Comparison of ENCODE assay signal across 1 cellular context in the genomic region with DNA sequence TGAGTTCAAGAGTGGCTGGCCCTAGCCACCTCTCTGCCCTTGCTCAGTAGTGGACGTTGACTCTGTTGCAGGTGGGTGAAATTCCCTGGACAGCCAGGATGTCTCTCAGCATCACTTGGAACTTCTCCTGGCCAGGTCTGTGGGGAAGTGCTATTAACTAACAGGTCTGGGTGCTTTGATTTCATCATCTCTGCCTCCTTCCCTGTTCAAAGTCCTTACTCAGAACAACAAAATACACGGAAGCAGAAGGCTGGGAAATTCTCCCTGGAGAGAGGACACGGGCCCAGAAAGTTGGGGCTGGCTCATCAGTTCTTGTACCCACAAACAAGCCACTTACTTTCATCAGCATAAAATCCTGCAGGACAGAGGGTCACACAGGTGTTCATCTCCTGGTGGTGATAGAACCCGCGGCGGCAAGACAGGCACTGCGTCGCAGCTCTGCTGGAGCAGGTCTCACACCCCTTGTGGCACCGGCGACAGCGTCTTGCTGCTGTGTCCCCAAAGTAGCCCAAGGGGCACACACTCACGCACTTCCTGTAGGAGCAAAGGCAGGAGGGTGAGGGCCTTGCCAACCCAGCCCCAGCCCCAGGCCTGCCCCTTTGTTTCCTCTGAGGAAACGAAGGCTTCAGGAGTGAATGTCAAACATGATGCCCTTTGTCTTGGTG.
TF ChIP-seq lines count a peak whose summit lies in the region.

No MANE protein-coding gene starts in this region.

TF ChIP-seq in HepG2, 621 proteins besides CTCF, POLR2A, EP300 and RAD21 (continues in another document):
- TF ChIP-seq ZNF18 (CRISPR knock-in tag; IDR thresholded peaks at IDR 0.05; ENCODE audit: insufficient replicate concordance) (no peak), TFE3 (CRISPR knock-in tag; IDR thresholded peaks at IDR 0.05) (no peak), KLF13 (CRISPR knock-in tag; IDR thresholded peaks at IDR 0.05) (no peak), ELF3 (CRISPR knock-in tag; IDR thresholded peaks at IDR 0.05) (peak; percentile 97), ZNF460 (CRISPR knock-in tag; IDR thresholded peaks at IDR 0.05; ENCODE audit: borderline replicate concordance) (no peak), SRY (CRISPR knock-in tag; IDR thresholded peaks at IDR 0.05) (no peak), ARID3A (IDR thresholded peaks at IDR 0.05; ENCODE audit: low read depth, low read length) (no peak), RFXAP (CRISPR knock-in tag; IDR thresholded peaks at IDR 0.05; ENCODE audit: borderline replicate concordance) (no peak), TOPORS (CRISPR knock-in tag; IDR thresholded peaks at IDR 0.05) (no peak), CEBPB (IDR thresholded peaks at IDR 0.05; ENCODE audit: borderline replicate concordance, low read depth, low read length) (peak; percentile 91), GATAD2A (CRISPR knock-in tag; IDR thresholded peaks at IDR 0.05) (peak; percentile 64), MAFK (conservative IDR thresholded peaks at IDR 0.05 in 1 of 2, IDR thresholded peaks at IDR 0.05 in 1 of 2; ENCODE audit: low read length in 2 of 2) (0 out of 4 replicates have a peak, but pooled peaks of 1 of the 2 experiments have one; percentile 4), HNF4G (IDR thresholded peaks at IDR 0.05; ENCODE audit: borderline replicate concordance, low read depth, low read length) (peak; percentile 47; the same call in 1 of the 2 replicates), HNF4G (CRISPR knock-in tag; IDR thresholded peaks at IDR 0.05; ENCODE audit: borderline replicate concordance, low read depth) (no peak), ZNF530 (CRISPR knock-in tag; IDR thresholded peaks at IDR 0.05; ENCODE audit: low read depth) (no peak), SPEN (CRISPR knock-in tag; IDR thresholded peaks at IDR 0.05; ENCODE audit: low read depth) (peak; percentile 53; the same call in 1 of the 2 replicates), ZSCAN31 (CRISPR knock-in tag; IDR thresholded peaks at IDR 0.05; ENCODE audit: low read depth) (no peak), ATF3 (CRISPR knock-in tag; IDR thresholded peaks at IDR 0.05) (peak; percentile 61; the same call in 1 of the 2 replicates), SOX6 (IDR thresholded peaks at IDR 0.05) (no peak), SOX6 (CRISPR knock-in tag; IDR thresholded peaks at IDR 0.05) (peak; percentile 22; the same call in 1 of the 2 replicates), ZNF34 (CRISPR knock-in tag; IDR thresholded peaks at IDR 0.05; ENCODE audit: borderline replicate concordance) (0 out of 2 replicates have a peak, but pooled peaks have one; percentile 69), ETV6 (CRISPR knock-in tag; conservative IDR thresholded peaks at IDR 0.05) (no peak), ZNF446 (CRISPR knock-in tag; IDR thresholded peaks at IDR 0.05) (no peak), RARG (CRISPR knock-in tag; IDR thresholded peaks at IDR 0.05; ENCODE audit: low read depth) (no peak), ELF1 (CRISPR knock-in tag; IDR thresholded peaks at IDR 0.05) (peak; percentile 72), SIX1 (CRISPR knock-in tag; IDR thresholded peaks at IDR 0.05; ENCODE audit: borderline replicate concordance) (no peak), ZBTB20 (CRISPR knock-in tag; IDR thresholded peaks at IDR 0.05; ENCODE audit: borderline replicate concordance, low read depth) (no peak), ETV5 (CRISPR knock-in tag; IDR thresholded peaks at IDR 0.05; ENCODE audit: borderline replicate concordance) (peak; percentile 50; the same call in 1 of the 2 replicates), MED13 (CRISPR knock-in tag; IDR thresholded peaks at IDR 0.05) (no peak), SMARCE1 (IDR thresholded peaks at IDR 0.05; ENCODE audit: borderline replicate concordance) (no peak), ZNF354B (CRISPR knock-in tag; IDR thresholded peaks at IDR 0.05) (no peak), LCORL (IDR thresholded peaks at IDR 0.05) (no peak), LCORL (CRISPR knock-in tag; IDR thresholded peaks at IDR 0.05) (peak; percentile 62; the same call in 1 of the 2 replicates), ZMYM3 (CRISPR knock-in tag; IDR thresholded peaks at IDR 0.05) (no peak), ZNF674 (CRISPR knock-in tag; IDR thresholded peaks at IDR 0.05; ENCODE audit: low read depth) (no peak), NR2C2 (CRISPR knock-in tag; IDR thresholded peaks at IDR 0.05; ENCODE audit: borderline replicate concordance) (peak; percentile 45; the same call in 1 of the 2 replicates), SP5 (CRISPR knock-in tag; IDR thresholded peaks at IDR 0.05; ENCODE audit: borderline replicate concordance, low read depth) (no peak), GABPA (IDR thresholded peaks at IDR 0.05; ENCODE audit: low read depth, low read length) (no peak), GABPA (CRISPR knock-in tag; IDR thresholded peaks at IDR 0.05; ENCODE audit: low read depth) (0 out of 2 replicates have a peak, but pooled peaks have one; percentile 37)
- TF ChIP-seq, protein P1, sequence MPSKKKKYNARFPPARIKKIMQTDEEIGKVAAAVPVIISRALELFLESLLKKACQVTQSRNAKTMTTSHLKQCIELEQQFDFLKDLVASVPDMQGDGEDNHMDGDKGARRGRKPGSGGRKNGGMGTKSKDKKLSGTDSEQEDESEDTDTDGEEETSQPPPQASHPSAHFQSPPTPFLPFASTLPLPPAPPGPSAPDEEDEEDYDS (CRISPR knock-in tag; IDR thresholded peaks at IDR 0.05) = no peak
- TF ChIP-seq, protein P2, sequence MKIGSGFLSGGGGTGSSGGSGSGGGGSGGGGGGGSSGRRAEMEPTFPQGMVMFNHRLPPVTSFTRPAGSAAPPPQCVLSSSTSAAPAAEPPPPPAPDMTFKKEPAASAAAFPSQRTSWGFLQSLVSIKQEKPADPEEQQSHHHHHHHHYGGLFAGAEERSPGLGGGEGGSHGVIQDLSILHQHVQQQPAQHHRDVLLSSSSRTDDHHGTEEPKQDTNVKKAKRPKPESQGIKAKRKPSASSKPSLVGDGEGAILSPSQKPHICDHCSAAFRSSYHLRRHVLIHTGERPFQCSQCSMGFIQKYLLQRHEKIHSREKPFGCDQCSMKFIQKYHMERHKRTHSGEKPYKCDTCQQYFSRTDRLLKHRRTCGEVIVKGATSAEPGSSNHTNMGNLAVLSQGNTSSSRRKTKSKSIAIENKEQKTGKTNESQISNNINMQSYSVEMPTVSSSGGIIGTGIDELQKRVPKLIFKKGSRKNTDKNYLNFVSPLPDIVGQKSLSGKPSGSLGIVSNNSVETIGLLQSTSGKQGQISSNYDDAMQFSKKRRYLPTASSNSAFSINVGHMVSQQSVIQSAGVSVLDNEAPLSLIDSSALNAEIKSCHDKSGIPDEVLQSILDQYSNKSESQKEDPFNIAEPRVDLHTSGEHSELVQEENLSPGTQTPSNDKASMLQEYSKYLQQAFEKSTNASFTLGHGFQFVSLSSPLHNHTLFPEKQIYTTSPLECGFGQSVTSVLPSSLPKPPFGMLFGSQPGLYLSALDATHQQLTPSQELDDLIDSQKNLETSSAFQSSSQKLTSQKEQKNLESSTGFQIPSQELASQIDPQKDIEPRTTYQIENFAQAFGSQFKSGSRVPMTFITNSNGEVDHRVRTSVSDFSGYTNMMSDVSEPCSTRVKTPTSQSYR (CRISPR knock-in tag; IDR thresholded peaks at IDR 0.05; ENCODE audit: borderline replicate concordance) = no peak
- TF ChIP-seq, protein P3, sequence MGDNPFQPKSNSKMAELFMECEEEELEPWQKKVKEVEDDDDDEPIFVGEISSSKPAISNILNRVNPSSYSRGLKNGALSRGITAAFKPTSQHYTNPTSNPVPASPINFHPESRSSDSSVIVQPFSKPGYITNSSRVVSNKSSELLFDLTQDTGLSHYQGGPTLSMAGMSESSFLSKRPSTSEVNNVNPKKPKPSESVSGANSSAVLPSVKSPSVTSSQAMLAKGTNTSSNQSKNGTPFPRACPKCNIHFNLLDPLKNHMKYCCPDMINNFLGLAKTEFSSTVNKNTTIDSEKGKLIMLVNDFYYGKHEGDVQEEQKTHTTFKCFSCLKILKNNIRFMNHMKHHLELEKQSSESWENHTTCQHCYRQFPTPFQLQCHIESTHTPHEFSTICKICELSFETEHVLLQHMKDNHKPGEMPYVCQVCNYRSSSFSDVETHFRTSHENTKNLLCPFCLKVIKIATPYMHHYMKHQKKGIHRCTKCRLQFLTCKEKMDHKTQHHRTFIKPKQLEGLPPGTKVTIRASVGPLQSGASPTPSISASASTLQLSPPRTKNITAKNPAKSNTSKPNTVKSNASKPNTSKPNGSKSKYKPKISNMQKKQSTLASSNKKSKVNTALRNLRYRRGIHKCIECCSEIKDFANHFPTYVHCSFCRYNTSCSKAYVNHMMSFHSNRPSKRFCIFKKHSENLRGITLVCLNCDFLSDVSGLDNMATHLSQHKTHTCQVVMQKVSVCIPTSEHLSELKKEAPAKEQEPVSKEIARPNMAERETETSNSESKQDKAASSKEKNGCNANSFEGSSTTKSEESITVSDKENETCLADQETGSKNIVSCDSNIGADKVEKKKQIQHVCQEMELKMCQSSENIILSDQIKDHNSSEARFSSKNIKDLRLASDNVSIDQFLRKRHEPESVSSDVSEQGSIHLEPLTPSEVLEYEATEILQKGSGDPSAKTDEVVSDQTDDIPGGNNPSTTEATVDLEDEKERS (CRISPR knock-in tag; IDR thresholded peaks at IDR 0.05) = 0 out of 2 replicates have a peak, but pooled peaks have one; percentile 21
- TF ChIP-seq, protein P4, sequence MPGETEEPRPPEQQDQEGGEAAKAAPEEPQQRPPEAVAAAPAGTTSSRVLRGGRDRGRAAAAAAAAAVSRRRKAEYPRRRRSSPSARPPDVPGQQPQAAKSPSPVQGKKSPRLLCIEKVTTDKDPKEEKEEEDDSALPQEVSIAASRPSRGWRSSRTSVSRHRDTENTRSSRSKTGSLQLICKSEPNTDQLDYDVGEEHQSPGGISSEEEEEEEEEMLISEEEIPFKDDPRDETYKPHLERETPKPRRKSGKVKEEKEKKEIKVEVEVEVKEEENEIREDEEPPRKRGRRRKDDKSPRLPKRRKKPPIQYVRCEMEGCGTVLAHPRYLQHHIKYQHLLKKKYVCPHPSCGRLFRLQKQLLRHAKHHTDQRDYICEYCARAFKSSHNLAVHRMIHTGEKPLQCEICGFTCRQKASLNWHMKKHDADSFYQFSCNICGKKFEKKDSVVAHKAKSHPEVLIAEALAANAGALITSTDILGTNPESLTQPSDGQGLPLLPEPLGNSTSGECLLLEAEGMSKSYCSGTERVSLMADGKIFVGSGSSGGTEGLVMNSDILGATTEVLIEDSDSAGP (CRISPR knock-in tag; IDR thresholded peaks at IDR 0.05; ENCODE audit: borderline replicate concordance) = no peak; the same call in 1 of the 2 replicates
- TF ChIP-seq, protein P5, sequence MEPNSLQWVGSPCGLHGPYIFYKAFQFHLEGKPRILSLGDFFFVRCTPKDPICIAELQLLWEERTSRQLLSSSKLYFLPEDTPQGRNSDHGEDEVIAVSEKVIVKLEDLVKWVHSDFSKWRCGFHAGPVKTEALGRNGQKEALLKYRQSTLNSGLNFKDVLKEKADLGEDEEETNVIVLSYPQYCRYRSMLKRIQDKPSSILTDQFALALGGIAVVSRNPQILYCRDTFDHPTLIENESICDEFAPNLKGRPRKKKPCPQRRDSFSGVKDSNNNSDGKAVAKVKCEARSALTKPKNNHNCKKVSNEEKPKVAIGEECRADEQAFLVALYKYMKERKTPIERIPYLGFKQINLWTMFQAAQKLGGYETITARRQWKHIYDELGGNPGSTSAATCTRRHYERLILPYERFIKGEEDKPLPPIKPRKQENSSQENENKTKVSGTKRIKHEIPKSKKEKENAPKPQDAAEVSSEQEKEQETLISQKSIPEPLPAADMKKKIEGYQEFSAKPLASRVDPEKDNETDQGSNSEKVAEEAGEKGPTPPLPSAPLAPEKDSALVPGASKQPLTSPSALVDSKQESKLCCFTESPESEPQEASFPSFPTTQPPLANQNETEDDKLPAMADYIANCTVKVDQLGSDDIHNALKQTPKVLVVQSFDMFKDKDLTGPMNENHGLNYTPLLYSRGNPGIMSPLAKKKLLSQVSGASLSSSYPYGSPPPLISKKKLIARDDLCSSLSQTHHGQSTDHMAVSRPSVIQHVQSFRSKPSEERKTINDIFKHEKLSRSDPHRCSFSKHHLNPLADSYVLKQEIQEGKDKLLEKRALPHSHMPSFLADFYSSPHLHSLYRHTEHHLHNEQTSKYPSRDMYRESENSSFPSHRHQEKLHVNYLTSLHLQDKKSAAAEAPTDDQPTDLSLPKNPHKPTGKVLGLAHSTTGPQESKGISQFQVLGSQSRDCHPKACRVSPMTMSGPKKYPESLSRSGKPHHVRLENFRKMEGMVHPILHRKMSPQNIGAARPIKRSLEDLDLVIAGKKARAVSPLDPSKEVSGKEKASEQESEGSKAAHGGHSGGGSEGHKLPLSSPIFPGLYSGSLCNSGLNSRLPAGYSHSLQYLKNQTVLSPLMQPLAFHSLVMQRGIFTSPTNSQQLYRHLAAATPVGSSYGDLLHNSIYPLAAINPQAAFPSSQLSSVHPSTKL (CRISPR knock-in tag; IDR thresholded peaks at IDR 0.05) = peak; percentile 44; the same call in 1 of the 2 replicates
